ENCODE assay signal across 14 cellular contexts in genomic region chr3:111751961-111752360, GRCh38.
DNase-seq lines count a peak whose midpoint lies in the region; ATAC-seq and TF ChIP-seq lines count a peak whose summit lies in the region.
"Had no signal": no experiment of that assay in that cellular context is flagged by ENCODE, and none has a peak within 500 bp of the region (broad histone marks: within the 10 kb centered on the region; RNA-seq: fewer than 3 reads in every experiment).

No MANE protein-coding gene starts in this region.

- H4K8ac ChIP-seq in H9 (replicated peaks; ENCODE audit: insufficient read length, low read depth, low read length) = no peak overlapping the region

- no peak overlapping the region for H2BK5ac ChIP-seq in H9 (ENCODE audit: insufficient read length, low read length)

- peaks cover 21 to 30% of the 10 kb centered on the region in 2 experiments for H3K4me1 Mint-ChIP-seq in H9

- no peak overlapping the region for H4K91ac ChIP-seq in H9 (ENCODE audit: insufficient read length, low read depth, low read length)

- H2BK15ac ChIP-seq in H9 (ENCODE audit: low read depth, low read length) = no peak overlapping the region

- ATAC-seq in SK-N-SH treated with all-trans-retinoic acid at 6 μM for 48 hours (peak; percentile 35; the same call in 2 of the 3 replicates), HG03442 (IDR thresholded peaks at IDR 0.05; ENCODE audit: unreplicated experiment) (no peak)
- ATAC-seq: GM12878 had no signal

- H3K9ac ChIP-seq in H9 (ENCODE audit: extremely low read depth, insufficient read length, low read length) = no peak overlapping the region
- H3K9ac ChIP-seq: parathyroid adenoma had no signal

- no peak overlapping the region for H3K4ac ChIP-seq in H9 (ENCODE audit: low read depth, low read length)

- no peak overlapping the region for H2BK120ac ChIP-seq in H9 (ENCODE audit: low read depth, low read length, poor library complexity, severe bottlenecking)

- no peak overlapping the region for H3K14ac ChIP-seq in H9 (ENCODE audit: insufficient read depth, low read length)

- no peaks in the 10 kb centered on the region for H3K79me1 ChIP-seq in H9 (ENCODE audit: insufficient read depth, low read depth, low read length, poor library complexity, severe bottlenecking)

- H3K4me3 Mint-ChIP-seq in H9 = peak overlapping the region in 1 of 2 experiments; percentile 17; a peak in 1 of 5 replicates
- H3K4me3 Mint-ChIP-seq: activated T-helper 1 cell treated with anti-CD3 and anti-CD28 coated beads, Interleukin-12 subunit alpha, Interleukin-12 subunit beta, Interleukin-2, Interleukin-4 antibody, amounts not matched to agents 30 ng/mL and 10 ng/mL and 1 ng/mL, durations not matched to agents 14 hours and 24 hours and 36 hours; stimulated activated naive CD8-positive, alpha-beta T cell treated with anti-CD3 and anti-CD28 coated beads, Interleukin-15, Interleukin-2, amounts not matched to agents 100 ng/mL and 50 ng/mL, for 24 hours had no signal

- H3K4me2 ChIP-seq in H9 (ENCODE audit: insufficient read depth, insufficient read length, low read length) = peak overlapping the region; percentile 49

- no peak overlapping the region for H3T11ph ChIP-seq in H9 (ENCODE audit: low read length)

- no peak overlapping the region for H2BK12ac ChIP-seq in H9 (ENCODE audit: insufficient read length, low read depth, low read length)

- peaks cover 2 to 4% of the 10 kb centered on the region in 2 experiments; a peak in 3 of 5 replicates for H3K9me3 Mint-ChIP-seq in H9
- H3K9me3 Mint-ChIP-seq: stimulated activated naive CD8-positive, alpha-beta T cell treated with anti-CD3 and anti-CD28 coated beads, Interleukin-15, Interleukin-2, amounts not matched to agents 100 ng/mL and 50 ng/mL, for 24 hours had no signal

- H3K23ac ChIP-seq in H9 (ENCODE audit: insufficient read length, low read depth, low read length) = no peak overlapping the region

- H3K4me3 ChIP-seq in foreskin fibroblast (ENCODE audit: low read depth in 1 of 2, low read length in 2 of 2) = no peak overlapping the region
- H3K4me3 ChIP-seq: GM12878 had no signal

- no peaks in the 10 kb centered on the region for H3K27me3 ChIP-seq in H9 (ENCODE audit: insufficient read depth, low read length)

- H4K5ac ChIP-seq in H9 (ENCODE audit: insufficient read length, low read depth, low read length) = no peak overlapping the region

- no peak overlapping the region for H3K27ac ChIP-seq in H9 (ENCODE audit: insufficient read length, low read depth, low read length)
- H3K27ac ChIP-seq: parathyroid adenoma, RWPE1 had no signal

- no peak overlapping the region for H3K56ac ChIP-seq in H9 (ENCODE audit: insufficient read length, low read depth, low read length)

- H3K4me1 ChIP-seq in H9 (ENCODE audit: insufficient read depth, low read length) = peaks cover 2% of the 10 kb centered on the region; the same call in 1 of the 2 replicates
- H3K4me1 ChIP-seq: parathyroid adenoma had no signal

- DNase-seq in H9 = no peak
- peak; percentile 79 to 90 for DNase-seq in foreskin fibroblast
- DNase-seq in stromal cell of bone marrow (ENCODE audit: low read depth) = peak; percentile 80
- DNase-seq in stimulated activated CD4-positive, alpha-beta T cell treated with anti-CD3 and anti-CD28 coated beads, Interleukin-12 subunit alpha, Interleukin-12 subunit beta, amount 100 ng/mL, for 4 hours = no peak
- no peak for DNase-seq in ecto neural progenitor cell (ENCODE audit: low spot score)
- DNase-seq in activated CD4-positive, alpha-beta T cell treated with anti-CD3 and anti-CD28 coated beads, Interleukin-2, amount 50 U/mL, for 1 hour = no peak
- DNase-seq: stimulated activated CD4-positive, alpha-beta T cell treated with anti-CD3 and anti-CD28 coated beads, Interleukin-4, amount 100 ng/mL, for 24 hours had no signal

- peak overlapping the region in 1 of 3 experiments; percentile 77; a peak in 1 of 7 replicates for H3K27ac Mint-ChIP-seq in H9
- H3K27ac Mint-ChIP-seq: activated T-helper 1 cell treated with anti-CD3 and anti-CD28 coated beads, Interleukin-12 subunit alpha, Interleukin-12 subunit beta, Interleukin-2, Interleukin-4 antibody, amounts not matched to agents 30 ng/mL and 10 ng/mL and 1 ng/mL, durations not matched to agents 14 hours and 24 hours and 36 hours; stimulated activated naive CD8-positive, alpha-beta T cell treated with anti-CD3 and anti-CD28 coated beads, Interleukin-15, Interleukin-2, amounts not matched to agents 100 ng/mL and 50 ng/mL, for 24 hours had no signal

- no peaks in the 10 kb centered on the region for H3K79me2 ChIP-seq in H9 (ENCODE audit: insufficient read depth, low read length)
- H3K79me2 ChIP-seq: parathyroid adenoma had no signal

- H3K23me2 ChIP-seq in H9 (ENCODE audit: insufficient read length, low read depth, low read length, poor library complexity, severe bottlenecking) = no peaks in the 10 kb centered on the region

- H2AFZ ChIP-seq in H9 (ENCODE audit: low read length) = no peak overlapping the region
- H2AFZ ChIP-seq: parathyroid adenoma had no signal

- no peak overlapping the region for H2AK5ac ChIP-seq in H9 (ENCODE audit: insufficient read length, low read length)

- H3K18ac ChIP-seq in H9 (ENCODE audit: insufficient read length, low read depth, low read length) = no peak overlapping the region

- no peak for TF ChIP-seq CTCF in H9 (conservative IDR thresholded peaks at IDR 0.05)
- TF ChIP-seq CTCF in foreskin fibroblast (IDR thresholded peaks at IDR 0.05; ENCODE audit: low read depth, low read length) = no peak

- no peaks in the 10 kb centered on the region for H3K9me3 ChIP-seq in H9 (ENCODE audit: control insufficient read depth, low read depth, low read length)

- H2BK20ac ChIP-seq in H9 (ENCODE audit: low read depth, low read length, poor library complexity, severe bottlenecking) = no peak overlapping the region

- H3K27me3 Mint-ChIP-seq in H9 (ENCODE audit: low read depth) = no peaks in the 10 kb centered on the region
- H3K27me3 Mint-ChIP-seq: stimulated activated naive CD8-positive, alpha-beta T cell treated with anti-CD3 and anti-CD28 coated beads, Interleukin-15, Interleukin-2, amounts not matched to agents 100 ng/mL and 50 ng/mL, for 24 hours had no signal

- H3K36me3 Mint-ChIP-seq in H9 (ENCODE audit: insufficient read depth in 1 of 3, low read depth in 3 of 3) = peaks cover 0 to 4% (median 0%) of the 10 kb centered on the region in 3 experiments; a peak in 2 of 7 replicates

- no peaks in the 10 kb centered on the region for H4K20me1 ChIP-seq in H9 (ENCODE audit: control insufficient read depth, insufficient read depth, insufficient read length)

- no CpG with 5 or more reads among the region's 2 CpGs for WGBS in H9 (ENCODE audit: extremely low coverage, insufficient read length, low lambda C conversion rate)

TF ChIP-seq in SK-N-SH treated with all-trans-retinoic acid at 6 μM for 48 hours, 23 proteins besides CTCF, POLR2A, EP300 and RAD21:
- TF ChIP-seq ZFP3 (CRISPR knock-in tag; IDR thresholded peaks at IDR 0.05) (no peak), ISL1 (CRISPR knock-in tag; IDR thresholded peaks at IDR 0.05) (no peak), OSR1 (CRISPR knock-in tag; IDR thresholded peaks at IDR 0.05) (no peak), ZFP30 (CRISPR knock-in tag; IDR thresholded peaks at IDR 0.05) (no peak), TOX (CRISPR knock-in tag; IDR thresholded peaks at IDR 0.05; ENCODE audit: borderline replicate concordance) (no peak), POU6F1 (CRISPR knock-in tag; IDR thresholded peaks at IDR 0.05; ENCODE audit: borderline replicate concordance, low read depth) (no peak), SNAI2 (CRISPR knock-in tag; IDR thresholded peaks at IDR 0.05) (no peak), ESRRG (CRISPR knock-in tag; IDR thresholded peaks at IDR 0.05) (no peak), GLIS3 (CRISPR knock-in tag; IDR thresholded peaks at IDR 0.05) (no peak)
- TF ChIP-seq, protein P1, sequence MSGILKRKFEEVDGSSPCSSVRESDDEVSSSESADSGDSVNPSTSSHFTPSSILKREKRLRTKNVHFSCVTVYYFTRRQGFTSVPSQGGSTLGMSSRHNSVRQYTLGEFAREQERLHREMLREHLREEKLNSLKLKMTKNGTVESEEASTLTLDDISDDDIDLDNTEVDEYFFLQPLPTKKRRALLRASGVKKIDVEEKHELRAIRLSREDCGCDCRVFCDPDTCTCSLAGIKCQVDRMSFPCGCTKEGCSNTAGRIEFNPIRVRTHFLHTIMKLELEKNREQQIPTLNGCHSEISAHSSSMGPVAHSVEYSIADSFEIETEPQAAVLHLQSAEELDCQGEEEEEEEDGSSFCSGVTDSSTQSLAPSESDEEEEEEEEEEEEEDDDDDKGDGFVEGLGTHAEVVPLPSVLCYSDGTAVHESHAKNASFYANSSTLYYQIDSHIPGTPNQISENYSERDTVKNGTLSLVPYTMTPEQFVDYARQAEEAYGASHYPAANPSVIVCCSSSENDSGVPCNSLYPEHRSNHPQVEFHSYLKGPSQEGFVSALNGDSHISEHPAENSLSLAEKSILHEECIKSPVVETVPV (CRISPR knock-in tag; IDR thresholded peaks at IDR 0.05) = no peak

Comparison
In these comparisons a context has a peak if more than half of its experiments do, and no peak if none do; other contexts are left out.
1. DNase-seq: peak in foreskin fibroblast (2 of 2) and stromal cell of bone marrow (single experiment); none in H9 (single experiment), stimulated activated CD4-positive, alpha-beta T cell treated with anti-CD3 and anti-CD28 coated beads, Interleukin-12 subunit alpha, Interleukin-12 subunit beta, amount 100 ng/mL, for 4 hours (single experiment), ecto neural progenitor cell (single experiment) and activated CD4-positive, alpha-beta T cell treated with anti-CD3 and anti-CD28 coated beads, Interleukin-2, amount 50 U/mL, for 1 hour (single experiment).